9 cellular contexts compared by ENCODE assay signal in the genomic region with DNA sequence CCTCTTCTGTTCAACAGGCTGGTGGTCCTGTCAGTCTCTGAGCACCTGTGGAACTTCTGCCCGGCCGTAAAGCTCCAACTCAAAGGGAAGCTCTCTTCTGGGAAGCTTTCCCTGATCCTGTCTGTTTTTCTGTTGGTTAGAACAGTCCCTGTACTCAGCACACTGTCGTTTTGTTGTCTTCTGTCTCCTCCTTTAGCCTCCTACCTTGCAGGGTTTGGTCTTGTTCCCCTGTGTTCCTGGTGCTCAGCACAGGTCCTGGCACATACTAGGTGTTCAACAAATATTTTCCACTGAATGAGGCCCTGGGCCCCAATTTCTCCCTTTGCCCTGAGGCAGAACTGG. TPM values are rescaled to one million over a fixed set of nuclear protein-coding genes. Genes with fewer than 3 reads are reported as not detected.
A peak's percentile ranks its signal among the peaks of the same experiment; 100 is the strongest.
DNase-seq lines count a peak whose midpoint lies in the region; ATAC-seq, FAIRE-seq and TF ChIP-seq lines count a peak whose summit lies in the region.
"Had no signal": no experiment of that assay in that cellular context is flagged by ENCODE, and none has a peak within 500 bp of the region (broad histone marks: within the 10 kb centered on the region; RNA-seq: fewer than 3 reads in every experiment).

No MANE protein-coding gene starts in this region.

- DNase-seq in activated CD4-positive, alpha-beta T cell treated with anti-CD3 and anti-CD28 coated beads, Interleukin-2, amount 10 ng/mL, durations not matched to agents 7 days and 5 days, result no peak
- no peak for DNase-seq in activated CD4-positive, alpha-beta T cell treated with anti-CD3 and anti-CD28 coated beads, Interleukin-2, amount 50 U/mL, for 4 hours
- no peak for DNase-seq in GM12878 (ENCODE audit: low read depth, low spot score)
- no peak for DNase-seq in left lobe of liver (ENCODE audit: low spot score)
- DNase-seq in stimulated activated naive CD8-positive, alpha-beta T cell treated with anti-CD3 and anti-CD28 coated beads, Interleukin-15, amount 100 ng/mL, for 72 hours, result no peak

- no peak overlapping the region for H3K9ac ChIP-seq in GM12878 (ENCODE audit: control insufficient read depth, insufficient read depth, low read length)

- TF ChIP-seq EP300 in GM12878 (IDR thresholded peaks at IDR 0.05; ENCODE audit: borderline replicate concordance in 1 of 2, control insufficient read depth in 1 of 2, low read depth in 2 of 2, low read length in 2 of 2), result no peak

- no peak for FAIRE-seq in GM12878 (lab: Jason Lieb, UNC)

- CTCF ChIA-PET in activated CD4-positive, alpha-beta T cell treated with anti-CD3 and anti-CD28 coated beads, Interleukin-2, amount 10 ng/mL, durations not matched to agents 7 days and 5 days (lab: Charles Lee), result interaction anchor here (0.5 to 1.2 kb wide), 4 partner anchors 9 to 93 kb away, joined by 3 to 5 read pairs (median 3); no protein-coding TSS in a partner anchor
- CTCF ChIA-PET in GM12878 (lab: Yijun Ruan, JAX), result no interaction called here

- H2AFZ ChIP-seq in GM12878 (ENCODE audit: control insufficient read depth, low read depth, low read length), result no peak overlapping the region

- peaks cover 3% of the 10 kb centered on the region for H3K36me3 Mint-ChIP-seq in activated CD4-positive, alpha-beta T cell treated with anti-CD3 and anti-CD28 coated beads, Interleukin-2, amount 10 ng/mL, durations not matched to agents 7 days and 5 days (ENCODE audit: low read depth)

- H4K20me1 ChIP-seq in GM12878 (ENCODE audit: control insufficient read depth, insufficient read depth), result no peaks in the 10 kb centered on the region

- peaks cover 9% of the 10 kb centered on the region for H3K4me1 Mint-ChIP-seq in activated CD4-positive, alpha-beta T cell treated with anti-CD3 and anti-CD28 coated beads, Interleukin-2, amount 10 ng/mL, durations not matched to agents 7 days and 5 days
- peaks cover 6% of the 10 kb centered on the region for H3K4me1 Mint-ChIP-seq in stimulated activated naive CD8-positive, alpha-beta T cell treated with anti-CD3 and anti-CD28 coated beads, Interleukin-15, amount 100 ng/mL, for 72 hours

- H3K27me3 ChIP-seq in GM12878 (replicated peaks in 1 of 2; ENCODE audit: control insufficient read depth in 2 of 2, insufficient read depth in 2 of 2, low read length in 1 of 2), result peaks cover 6 to 7% of the 10 kb centered on the region in 2 experiments

- POLR2A ChIA-PET in activated CD4-positive, alpha-beta T cell treated with anti-CD3 and anti-CD28 coated beads, Interleukin-2, amount 10 ng/mL, durations not matched to agents 7 days and 5 days (lab: Charles Lee), result no interaction called here
- POLR2A ChIA-PET in GM12878 (lab: Charles Lee), result no interaction called here

- in situ Hi-C loops in GM12878 (cut with MboI), result no loop called here

- no peak overlapping the region for H3K27ac ChIP-seq in GM12878 (ENCODE audit: control insufficient read depth, insufficient read depth)

- H3K9me3 Mint-ChIP-seq in activated CD4-positive, alpha-beta T cell treated with anti-CD3 and anti-CD28 coated beads, Interleukin-2, amount 10 ng/mL, durations not matched to agents 7 days and 5 days, result peaks cover 2% of the 10 kb centered on the region
- no peaks in the 10 kb centered on the region for H3K9me3 Mint-ChIP-seq in stimulated activated naive CD8-positive, alpha-beta T cell treated with anti-CD3 and anti-CD28 coated beads, Interleukin-15, amount 100 ng/mL, for 72 hours

- WGBS in GM12878 (ENCODE audit: insufficient coverage, insufficient replicate concordance, low lambda C conversion rate, missing lambda C conversion rate), result 0% methylated on average over 3 of the region's 3 CpGs

- H3K9me3 ChIP-seq in GM12878 (replicated peaks; ENCODE audit: control insufficient read depth, insufficient read depth, low read length), result no peaks in the 10 kb centered on the region; the same call in 2 of the 3 replicates

- no peak for TF ChIP-seq CTCF in GM12878 (IDR thresholded peaks at IDR 0.05 in 2 of 3, conservative IDR thresholded peaks at IDR 0.05 in 1 of 3; ENCODE audit: control insufficient read depth in 2 of 3, extremely low read depth in 1 of 3, insufficient read depth in 1 of 3, low read depth in 3 of 3, low read length in 3 of 3)

- H3K4me3 ChIP-seq in GM12878, result no peak overlapping the region

- SMC1A ChIA-PET in GM12878 (lab: Charles Lee; ENCODE audit: uncharacterized antibody, unreplicated experiment), result no interaction called here

- H3K79me2 ChIP-seq in GM12878 (ENCODE audit: control insufficient read depth, insufficient read depth, low read length), result no peaks in the 10 kb centered on the region

- peaks cover 53% of the 10 kb centered on the region for H3K27me3 Mint-ChIP-seq in activated CD4-positive, alpha-beta T cell treated with anti-CD3 and anti-CD28 coated beads, Interleukin-2, amount 10 ng/mL, durations not matched to agents 7 days and 5 days
- H3K27me3 Mint-ChIP-seq in stimulated activated naive CD8-positive, alpha-beta T cell treated with anti-CD3 and anti-CD28 coated beads, Interleukin-15, amount 100 ng/mL, for 72 hours, result peaks cover 55% of the 10 kb centered on the region

- no peak for TF ChIP-seq RAD21 in GM12878 (IDR thresholded peaks at IDR 0.05; ENCODE audit: insufficient read depth, low read depth, low read length)

- H3K27ac Mint-ChIP-seq in activated CD4-positive, alpha-beta T cell treated with anti-CD3 and anti-CD28 coated beads, Interleukin-2, amount 10 ng/mL, durations not matched to agents 7 days and 5 days, result no peak overlapping the region
- peak overlapping the region; percentile 72 to 74 for H3K27ac Mint-ChIP-seq in stimulated activated naive CD8-positive, alpha-beta T cell treated with anti-CD3 and anti-CD28 coated beads, Interleukin-15, amount 100 ng/mL, for 72 hours

- TF ChIP-seq POLR2A in GM12878 (IDR thresholded peaks at IDR 0.05; ENCODE audit: low read depth, low read length), result no peak

- intact Hi-C loops in GM12878 (cut with micrococcal nuclease; ENCODE audit: unreplicated experiment), result no loop called here

- no peaks in the 10 kb centered on the region for H3K4me1 ChIP-seq in GM12878 (ENCODE audit: control insufficient read depth, insufficient read depth, low read length)

- peak overlapping the region; percentile 56 for H3K4me3 Mint-ChIP-seq in activated CD4-positive, alpha-beta T cell treated with anti-CD3 and anti-CD28 coated beads, Interleukin-2, amount 10 ng/mL, durations not matched to agents 7 days and 5 days
- peak overlapping the region; percentile 75 to 86 for H3K4me3 Mint-ChIP-seq in stimulated activated naive CD8-positive, alpha-beta T cell treated with anti-CD3 and anti-CD28 coated beads, Interleukin-15, amount 100 ng/mL, for 72 hours

- ATAC-seq in GM12878 (no peak), left lobe of liver (peak; percentile 14), GM19395 (IDR thresholded peaks at IDR 0.05; ENCODE audit: unreplicated experiment) (no peak), SK-N-SH treated with all-trans-retinoic acid at 6 μM for 48 hours (no peak), HG03139 (IDR thresholded peaks at IDR 0.05; ENCODE audit: unreplicated experiment) (no peak)
- no peak for ATAC-seq in stimulated activated naive CD8-positive, alpha-beta T cell treated with anti-CD3 and anti-CD28 coated beads, Interleukin-15, amount 100 ng/mL, for 72 hours

- RAD21 ChIA-PET in GM12878 (lab: Charles Lee; ENCODE audit: unreplicated experiment), result no interaction called here

- H3K36me3 ChIP-seq in GM12878 (ENCODE audit: control insufficient read depth in 2 of 2, insufficient read depth in 2 of 2, low read length in 1 of 2), result no peaks in the 10 kb centered on the region

- H3K4me2 ChIP-seq in GM12878 (ENCODE audit: control insufficient read depth, insufficient read depth), result peak overlapping the region; percentile 72; the same call in 1 of the 2 replicates

- no TSS peak for BruUV-seq in GM12878 (replicated peaks; lab: Mats Ljungman, UMichigan)

RNA-seq across cellular contexts. Expression of gene KDF1, which starts 0.3 kb away (rescaled TPM):
- not detected for total RNA-seq in activated CD4-positive, alpha-beta T cell treated with anti-CD3 and anti-CD28 coated beads, Interleukin-2, amount 10 ng/mL, durations not matched to agents 7 days and 5 days
- total RNA-seq in GM12878 (2013; cell fraction: nucleolus; rRNA removed), result not detected in 2 replicates
- 0.27 TPM in 1 of 2 replicates, not detected in the other for total RNA-seq in GM12878 (2014; rRNA removed)
- total RNA-seq in GM12878 (2014; rRNA removed; fragmentation: Illumina TruSeq; extraction: Trizol), result not detected in 2 replicates
- 0.24 TPM in 1 of 2 replicates, not detected in the other for total RNA-seq in GM12878 (2021)
- polyA plus RNA-seq in GM12878 (2011; ENCODE audit: low read depth), result not detected
- 0.04 TPM in 1 of 2 replicates, not detected in the other for polyA plus RNA-seq in GM12878 (2011; rRNA removed)
- polyA plus RNA-seq in GM12878 (2011; cell fraction: cytosol; rRNA removed), result not detected in 2 replicates
- polyA plus RNA-seq in GM12878 (2011; cell fraction: nucleus; rRNA removed), result not detected in 2 replicates
- polyA plus RNA-seq in GM12878 (2012), result 0.28 and 0.38 TPM in 2 replicates
- 0.03 TPM in 1 of 2 replicates, not detected in the other for polyA plus RNA-seq in GM12878 (2014; fragmentation: Illumina TruSeq; extraction: Trizol)
- not detected for polyA plus RNA-seq in GM12878 (2014; fragmentation: Nextera tagmentation; extraction: Ambion mirVana)
- polyA plus RNA-seq in GM12878 (2014; rRNA removed), result not detected in 2 replicates
- under 1 TPM in 1 of 2 experiments, not detected in 1; 0.13 TPM for polyA plus RNA-seq in GM12878 (2016; fragmentation: Nextera tagmentation; extraction: Ambion mirVana)
- polyA minus RNA-seq in GM12878 (2011; rRNA and poly(A)+ RNA removed), result not detected in 2 replicates
- polyA minus RNA-seq in GM12878 (2011; cell fraction: cytosol; rRNA and poly(A)+ RNA removed), result not detected in 2 replicates
- polyA minus RNA-seq in GM12878 (2011; cell fraction: nucleus; rRNA and poly(A)+ RNA removed), result not detected in 2 replicates
- total RNA-seq in left lobe of liver, result 2.9 TPM

RNA-seq across cellular contexts. Expression of gene TRNP1, which starts 32.9 kb away (rescaled TPM):
- not detected for total RNA-seq in activated CD4-positive, alpha-beta T cell treated with anti-CD3 and anti-CD28 coated beads, Interleukin-2, amount 10 ng/mL, durations not matched to agents 7 days and 5 days
- not detected in 2 replicates for total RNA-seq in GM12878 (2013; cell fraction: nucleolus; rRNA removed)
- total RNA-seq in GM12878 (2014; rRNA removed), result not detected in 2 replicates
- not detected in 2 replicates for total RNA-seq in GM12878 (2014; rRNA removed; fragmentation: Illumina TruSeq; extraction: Trizol)
- 0.11 and 0.13 TPM in 2 replicates for total RNA-seq in GM12878 (2021)
- polyA plus RNA-seq in GM12878 (2011; ENCODE audit: low read depth), result not detected
- polyA plus RNA-seq in GM12878 (2011; rRNA removed), result not detected in 2 replicates
- not detected in 2 replicates for polyA plus RNA-seq in GM12878 (2011; cell fraction: cytosol; rRNA removed)
- not detected in 2 replicates for polyA plus RNA-seq in GM12878 (2011; cell fraction: nucleus; rRNA removed)
- 0.06 TPM in 1 of 2 replicates, not detected in the other for polyA plus RNA-seq in GM12878 (2012)
- polyA plus RNA-seq in GM12878 (2014; fragmentation: Illumina TruSeq; extraction: Trizol), result not detected in 2 replicates
- not detected for polyA plus RNA-seq in GM12878 (2014; fragmentation: Nextera tagmentation; extraction: Ambion mirVana)
- not detected in 2 replicates for polyA plus RNA-seq in GM12878 (2014; rRNA removed)
- not detected for polyA plus RNA-seq in GM12878 (2016; fragmentation: Nextera tagmentation; extraction: Ambion mirVana)
- polyA minus RNA-seq in GM12878 (2011; rRNA and poly(A)+ RNA removed), result 0.10 TPM in 1 of 2 replicates, not detected in the other
- polyA minus RNA-seq in GM12878 (2011; cell fraction: cytosol; rRNA and poly(A)+ RNA removed), result not detected in 2 replicates
- polyA minus RNA-seq in GM12878 (2011; cell fraction: nucleus; rRNA and poly(A)+ RNA removed), result not detected in 2 replicates
- total RNA-seq in left lobe of liver, result 2.8 TPM

RNA-seq across cellular contexts. Expression of gene NUDC, which starts 39.1 kb away (rescaled TPM):
- total RNA-seq in activated CD4-positive, alpha-beta T cell treated with anti-CD3 and anti-CD28 coated beads, Interleukin-2, amount 10 ng/mL, durations not matched to agents 7 days and 5 days, result 10 to 100 TPM; 56.2 to 64.5 TPM
- 12.9 and 13.5 TPM in 2 replicates for total RNA-seq in GM12878 (2013; cell fraction: nucleolus; rRNA removed)
- total RNA-seq in GM12878 (2014; rRNA removed) (71.4 and 76.0 TPM in 2 replicates), GM12878 (2014; rRNA removed; fragmentation: Illumina TruSeq; extraction: Trizol) (50.3 and 58.7 TPM in 2 replicates), GM12878 (2021) (75.4 and 77.6 TPM in 2 replicates), left lobe of liver (43.2 TPM)
- 31.8 TPM for polyA plus RNA-seq in GM12878 (2011; ENCODE audit: low read depth)
- polyA plus RNA-seq in GM12878 (2011; rRNA removed) (15.8 and 34.9 TPM in 2 replicates), GM12878 (2014; fragmentation: Illumina TruSeq; extraction: Trizol) (39.3 and 76.3 TPM in 2 replicates), GM12878 (2014; fragmentation: Nextera tagmentation; extraction: Ambion mirVana) (10 to 100 TPM in 1 of 2 experiments, 1 to 10 TPM in 1; 5.5 to 15.1 TPM), GM12878 (2014; rRNA removed) (51.8 and 58.8 TPM in 2 replicates), GM12878 (2016; fragmentation: Nextera tagmentation; extraction: Ambion mirVana) (100 to 1,000 TPM; 208 to 227 TPM)
- polyA plus RNA-seq in GM12878 (2011; cell fraction: cytosol; rRNA removed), result 32.2 and 32.5 TPM in 2 replicates
- polyA plus RNA-seq in GM12878 (2011; cell fraction: nucleus; rRNA removed), result 23.3 and 33.8 TPM in 2 replicates
- polyA plus RNA-seq in GM12878 (2012), result 52.6 and 59.8 TPM in 2 replicates
- polyA minus RNA-seq in GM12878 (2011; rRNA and poly(A)+ RNA removed), result 17.4 TPM in 2 replicates
- 22.2 and 24.5 TPM in 2 replicates for polyA minus RNA-seq in GM12878 (2011; cell fraction: cytosol; rRNA and poly(A)+ RNA removed)
- 6.3 and 18.1 TPM in 2 replicates for polyA minus RNA-seq in GM12878 (2011; cell fraction: nucleus; rRNA and poly(A)+ RNA removed)

RNA-seq across cellular contexts. Expression of gene NR0B2, which starts 46.8 kb away (rescaled TPM):
- not detected for total RNA-seq in activated CD4-positive, alpha-beta T cell treated with anti-CD3 and anti-CD28 coated beads, Interleukin-2, amount 10 ng/mL, durations not matched to agents 7 days and 5 days
- total RNA-seq in GM12878 (2013; cell fraction: nucleolus; rRNA removed), result not detected in 2 replicates
- total RNA-seq in GM12878 (2014; rRNA removed), result not detected in 2 replicates
- total RNA-seq in GM12878 (2014; rRNA removed; fragmentation: Illumina TruSeq; extraction: Trizol), result not detected in 2 replicates
- not detected in 2 replicates for total RNA-seq in GM12878 (2021)
- polyA plus RNA-seq in GM12878 (2011; ENCODE audit: low read depth), result not detected
- not detected in 2 replicates for polyA plus RNA-seq in GM12878 (2011; rRNA removed)
- not detected in 2 replicates for polyA plus RNA-seq in GM12878 (2011; cell fraction: cytosol; rRNA removed)
- polyA plus RNA-seq in GM12878 (2011; cell fraction: nucleus; rRNA removed), result 0.19 TPM in 1 of 2 replicates, not detected in the other
- not detected in 2 replicates for polyA plus RNA-seq in GM12878 (2012)
- polyA plus RNA-seq in GM12878 (2014; fragmentation: Illumina TruSeq; extraction: Trizol), result not detected in 2 replicates
- not detected for polyA plus RNA-seq in GM12878 (2014; fragmentation: Nextera tagmentation; extraction: Ambion mirVana)
- not detected in 2 replicates for polyA plus RNA-seq in GM12878 (2014; rRNA removed)
- polyA plus RNA-seq in GM12878 (2016; fragmentation: Nextera tagmentation; extraction: Ambion mirVana), result not detected
- not detected in 2 replicates for polyA minus RNA-seq in GM12878 (2011; rRNA and poly(A)+ RNA removed)
- polyA minus RNA-seq in GM12878 (2011; cell fraction: cytosol; rRNA and poly(A)+ RNA removed), result not detected in 2 replicates
- polyA minus RNA-seq in GM12878 (2011; cell fraction: nucleus; rRNA and poly(A)+ RNA removed), result not detected in 2 replicates
- total RNA-seq in left lobe of liver, result 79.2 TPM
- total RNA-seq: urinary bladder had no signal
- polyA plus RNA-seq: urinary bladder had no signal

RNA-seq across cellular contexts. Expression of gene TENT5B, which starts 52.1 kb away (rescaled TPM):
- not detected for total RNA-seq in activated CD4-positive, alpha-beta T cell treated with anti-CD3 and anti-CD28 coated beads, Interleukin-2, amount 10 ng/mL, durations not matched to agents 7 days and 5 days
- not detected in 2 replicates for total RNA-seq in GM12878 (2013; cell fraction: nucleolus; rRNA removed)
- total RNA-seq in GM12878 (2014; rRNA removed) (not detected in 2 replicates), GM12878 (2014; rRNA removed; fragmentation: Illumina TruSeq; extraction: Trizol) (not detected in 2 replicates), GM12878 (2021) (0.11 and 0.15 TPM in 2 replicates), left lobe of liver (0.13 TPM)
- not detected for polyA plus RNA-seq in GM12878 (2011; ENCODE audit: low read depth)
- polyA plus RNA-seq in GM12878 (2011; rRNA removed) (not detected in 2 replicates), GM12878 (2014; fragmentation: Illumina TruSeq; extraction: Trizol) (not detected in 2 replicates), GM12878 (2014; fragmentation: Nextera tagmentation; extraction: Ambion mirVana) (not detected), GM12878 (2014; rRNA removed) (not detected in 2 replicates), GM12878 (2016; fragmentation: Nextera tagmentation; extraction: Ambion mirVana) (under 1 TPM in 1 of 2 experiments, not detected in 1; 0.09 TPM)
- 0.03 TPM in 1 of 2 replicates, not detected in the other for polyA plus RNA-seq in GM12878 (2011; cell fraction: cytosol; rRNA removed)
- not detected in 2 replicates for polyA plus RNA-seq in GM12878 (2011; cell fraction: nucleus; rRNA removed)
- polyA plus RNA-seq in GM12878 (2012), result 0.06 TPM in 1 of 2 replicates, not detected in the other
- polyA minus RNA-seq in GM12878 (2011; rRNA and poly(A)+ RNA removed), result not detected in 2 replicates
- polyA minus RNA-seq in GM12878 (2011; cell fraction: cytosol; rRNA and poly(A)+ RNA removed), result not detected in 2 replicates
- polyA minus RNA-seq in GM12878 (2011; cell fraction: nucleus; rRNA and poly(A)+ RNA removed), result not detected in 2 replicates
